Comparison of ENCODE assay signal across 8 cellular contexts in genomic region chr4:83362492-83363329, GRCh38. TPM values are rescaled to one million over a fixed set of nuclear protein-coding genes. Genes with fewer than 3 reads are reported as not detected.
DNase-seq lines count a peak whose midpoint lies in the region; ATAC-seq, FAIRE-seq and TF ChIP-seq lines count a peak whose summit lies in the region.

No MANE protein-coding gene starts in this region.

- H3K36me3 ChIP-seq in keratinocyte (ENCODE audit: control insufficient read depth in 2 of 2, extremely low read depth in 1 of 2, insufficient read depth in 2 of 2, low read length in 2 of 2), result no peaks in the 10 kb centered on the region

- DNase-seq in RWPE1 (ENCODE audit: low spot score), result peak; percentile 29
- DNase-seq in keratinocyte (ENCODE audit: low read depth, low spot score), result no peak
- DNase-seq in mesenteric fat pad (ENCODE audit: low spot score), result no peak
- DNase-seq in activated CD4-positive, alpha-beta memory T cell treated with anti-CD3 and anti-CD28 coated beads, Interleukin-2, amount 10 ng/mL, durations not matched to agents 7 days and 5 days, result no peak
- no peak for DNase-seq in hypothalamus (lab: John Stamatoyannopoulos, UW)

- no peak overlapping the region for H3K4me3 ChIP-seq in keratinocyte (ENCODE audit: control insufficient read depth in 2 of 3, extremely low read depth in 1 of 3, insufficient read depth in 2 of 3, low read depth in 1 of 3, low read length in 3 of 3)

- no peaks in the 10 kb centered on the region for H3K9me3 Mint-ChIP-seq in activated CD4-positive, alpha-beta memory T cell treated with anti-CD3 and anti-CD28 coated beads, Interleukin-2, amount 10 ng/mL, durations not matched to agents 7 days and 5 days

- no peaks in the 10 kb centered on the region for H3K4me1 Mint-ChIP-seq in activated CD4-positive, alpha-beta memory T cell treated with anti-CD3 and anti-CD28 coated beads, Interleukin-2, amount 10 ng/mL, durations not matched to agents 7 days and 5 days

- H2AFZ ChIP-seq in keratinocyte (ENCODE audit: control insufficient read depth, low read length), result no peak overlapping the region

- no peak overlapping the region for H3K4me2 ChIP-seq in keratinocyte (ENCODE audit: control insufficient read depth, extremely low read depth, insufficient read depth, low read depth, low read length)

- ATAC-seq in HG03095 (IDR thresholded peaks at IDR 0.05; ENCODE audit: unreplicated experiment) (peak; percentile 58), GM21825 (IDR thresholded peaks at IDR 0.05; ENCODE audit: unreplicated experiment) (no peak)

- H3K9me1 ChIP-seq in keratinocyte (ENCODE audit: control insufficient read depth, extremely low read depth, insufficient read depth, low read length), result no peaks in the 10 kb centered on the region

- no peak overlapping the region for H3K9ac ChIP-seq in keratinocyte (ENCODE audit: control insufficient read depth, extremely low read depth, insufficient read depth, low read length)

- peaks cover 15% of the 10 kb centered on the region for H3K4me1 ChIP-seq in keratinocyte (ENCODE audit: control insufficient read depth, extremely low read depth, insufficient read depth, low read length)

- POLR2A ChIA-PET in RWPE1 (lab: Yijun Ruan, JAX; ENCODE audit: low non-redundant PET), result no interaction called here
- POLR2A ChIA-PET in activated CD4-positive, alpha-beta memory T cell treated with anti-CD3 and anti-CD28 coated beads, Interleukin-2, amount 10 ng/mL, durations not matched to agents 7 days and 5 days (lab: Charles Lee), result no interaction called here

- no peak overlapping the region for H3K27ac ChIP-seq in RWPE1
- no peak overlapping the region for H3K27ac ChIP-seq in keratinocyte (ENCODE audit: control insufficient read depth, insufficient read depth, low read length)

- TF ChIP-seq CTCF in GM12872 (IDR thresholded peaks at IDR 0.05; ENCODE audit: insufficient read depth, low read depth, low read length), result peak; percentile 54; the same call in 2 of the 3 replicates
- TF ChIP-seq CTCF in RWPE1 (conservative IDR thresholded peaks at IDR 0.05; ENCODE audit: low read depth), result no peak; the same call in 1 of the 2 replicates
- TF ChIP-seq CTCF in keratinocyte (optimal IDR thresholded peaks at IDR 0.05 in 1 of 3, IDR thresholded peaks at IDR 0.05 in 1 of 3, conservative IDR thresholded peaks at IDR 0.05 in 1 of 3; ENCODE audit: extremely low read depth in 1 of 3, insufficient read depth in 2 of 3, low read length in 3 of 3), result peak; percentile 19 to 47 (median 44)

- no peaks in the 10 kb centered on the region for H3K36me3 Mint-ChIP-seq in activated CD4-positive, alpha-beta memory T cell treated with anti-CD3 and anti-CD28 coated beads, Interleukin-2, amount 10 ng/mL, durations not matched to agents 7 days and 5 days (ENCODE audit: low read depth)

- H4K20me1 ChIP-seq in keratinocyte (ENCODE audit: control insufficient read depth, extremely low read depth, insufficient read depth, low read length), result no peaks in the 10 kb centered on the region

- peak; percentile 9 for FAIRE-seq in keratinocyte (lab: Jason Lieb, UNC)

- H3K27ac Mint-ChIP-seq in activated CD4-positive, alpha-beta memory T cell treated with anti-CD3 and anti-CD28 coated beads, Interleukin-2, amount 10 ng/mL, durations not matched to agents 7 days and 5 days, result no peak overlapping the region

- CTCF ChIA-PET in RWPE1 (lab: Yijun Ruan, JAX), result interaction anchor here (0.6 to 1.3 kb wide), 6 partner anchors 11 to 1596 kb away, joined by 3 to 5 read pairs (median 4); no protein-coding TSS in a partner anchor
- CTCF ChIA-PET in activated CD4-positive, alpha-beta memory T cell treated with anti-CD3 and anti-CD28 coated beads, Interleukin-2, amount 10 ng/mL, durations not matched to agents 7 days and 5 days (lab: Charles Lee), result interaction anchor here (0.7 to 1.4 kb wide), 3 partner anchors 11 to 130 kb away, joined by 3 to 4 read pairs (median 3); no protein-coding TSS in a partner anchor

- H3K27me3 Mint-ChIP-seq in activated CD4-positive, alpha-beta memory T cell treated with anti-CD3 and anti-CD28 coated beads, Interleukin-2, amount 10 ng/mL, durations not matched to agents 7 days and 5 days, result peaks cover 6% of the 10 kb centered on the region

- H3K79me2 ChIP-seq in keratinocyte (ENCODE audit: control insufficient read depth, insufficient read depth, low read length), result no peaks in the 10 kb centered on the region

- H3K4me3 Mint-ChIP-seq in activated CD4-positive, alpha-beta memory T cell treated with anti-CD3 and anti-CD28 coated beads, Interleukin-2, amount 10 ng/mL, durations not matched to agents 7 days and 5 days, result no peak overlapping the region

- dilution Hi-C loops in keratinocyte (cut with MboI; ENCODE audit: extremely low pct_ligation_motif_present, low sequenced_read_pairs), result no loop called here

- no peaks in the 10 kb centered on the region for H3K9me3 ChIP-seq in keratinocyte (ENCODE audit: control insufficient read depth, low read depth, low read length)

- no peaks in the 10 kb centered on the region for H3K27me3 ChIP-seq in keratinocyte (ENCODE audit: control insufficient read depth, extremely low read depth, insufficient read depth, low read length)

RNA-seq across cellular contexts. Expression of gene HPSE, which starts 28.1 kb away (rescaled TPM):
- 1.9 to 5.7 TPM (median 3.4 TPM) in 3 replicates for polyA plus RNA-seq in keratinocyte
- polyA plus RNA-seq in keratinocyte (2011; ENCODE audit: low read depth), result 4.1 TPM
- polyA plus RNA-seq in keratinocyte (2011; cell fraction: cytosol; rRNA removed), result 1.2 and 2.2 TPM in 2 replicates
- polyA plus RNA-seq in keratinocyte (2011; cell fraction: nucleus; rRNA removed), result 2.7 and 3.7 TPM in 2 replicates
- 5.3 and 9.3 TPM in 2 replicates for polyA plus RNA-seq in keratinocyte (2012; ENCODE audit: low replicate concordance)
- 1.4 to 6.8 TPM (median 2.2 TPM) in 3 replicates for polyA minus RNA-seq in keratinocyte
- 3.1 TPM for polyA minus RNA-seq in keratinocyte (2011; cell fraction: cytosol; rRNA and poly(A)+ RNA removed)
- polyA minus RNA-seq in keratinocyte (2011; cell fraction: nucleus; rRNA and poly(A)+ RNA removed), result 1.9 and 3.1 TPM in 2 replicates
- total RNA-seq in mesenteric fat pad, result 7.4 TPM
- total RNA-seq in activated CD4-positive, alpha-beta memory T cell treated with anti-CD3 and anti-CD28 coated beads, Interleukin-2, amount 10 ng/mL, durations not matched to agents 7 days and 5 days, result 10 to 100 TPM; 30.4 to 32.7 TPM
